In genomic region chr10:132331956-132332749, GRCh38 we compare ENCODE assay signal across 8 cellular contexts. TPM values are rescaled to one million over a fixed set of nuclear protein-coding genes. Genes with fewer than 3 reads are reported as not detected.
DNase-seq lines count a peak whose midpoint lies in the region; ATAC-seq and TF ChIP-seq lines count a peak whose summit lies in the region.

LRRC27 (plus strand) TSS chr10:132332193; CDS start chr10:132333525, 1,332 bp downstream.

- H3K4me2 ChIP-seq in KMS-11 = peak within 1 kb of the TSS; percentile 71

- WGBS in esophagus squamous epithelium, 2 donors = 1 to 40% methylated on average over 1 to 14 of the region's 71 CpGs

- POLR2A ChIA-PET in Panc1 (lab: Charles Lee) = no interaction called here

- no peaks in the 10 kb centered on the region for H3K36me3 ChIP-seq in KMS-11 (ENCODE audit: insufficient read depth)
- no peaks in the 10 kb centered on the region for H3K36me3 ChIP-seq in Panc1 (ENCODE audit: control insufficient read depth, insufficient read depth, low read length)
- H3K36me3 ChIP-seq in esophagus squamous epithelium = peaks cover 0 to 13% (median 0%) of the 10 kb centered on the region in 3 donors

- peak; percentile 71 for ATAC-seq in GM21825 (IDR thresholded peaks at IDR 0.05; ENCODE audit: unreplicated experiment)
- ATAC-seq in Panc1 = peak; percentile 89
- peak; percentile 92 for ATAC-seq in activated T-cell treated with anti-CD3 and anti-CD28 coated beads, Interleukin-2, amount 50 U/mL, for 72 hours (replicated peaks in 1 of 2)

- H3K27me3 Mint-ChIP-seq in activated T-cell treated with anti-CD3 and anti-CD28 coated beads, Interleukin-2, amount 50 U/mL, for 72 hours (ENCODE audit: low read depth) = no peaks in the 10 kb centered on the region

- no peaks in the 10 kb centered on the region for H3K27me3 ChIP-seq in KMS-11 (ENCODE audit: insufficient read depth, low read depth)
- H3K27me3 ChIP-seq in Panc1 (ENCODE audit: control insufficient read depth, insufficient read depth, low read length) = no peaks in the 10 kb centered on the region
- H3K27me3 ChIP-seq in esophagus squamous epithelium = no peaks in the 10 kb centered on the region

- H3K27ac ChIP-seq in KMS-11 (peak within 1 kb of the TSS; percentile 55), Panc1 (ENCODE audit: low read length) (peak within 1 kb of the TSS; percentile 99), esophagus squamous epithelium (peak within 1 kb of the TSS; percentile 80 to 92 (median 89))

- no peaks in the 10 kb centered on the region for H3K9me3 Mint-ChIP-seq in activated T-cell treated with anti-CD3 and anti-CD28 coated beads, Interleukin-2, amount 50 U/mL, for 72 hours

- intact Hi-C loops in Panc1 (cut with micrococcal nuclease; ENCODE audit: unreplicated experiment) = loop anchor here (5.0 kb wide), 1 partner anchor 110 kb away; no protein-coding TSS in a partner anchor
- intact Hi-C loops in esophagus squamous epithelium (cut with DNase I) = no loop called here

- DNase-seq in DMS79 treated with DMSO at 0.1 percent for 48 hours (lab: John Stamatoyannopoulos, UW) = peak; percentile 79
- peak; percentile 81 for DNase-seq in Panc1 (ENCODE audit: low read depth, low spot score)
- DNase-seq in activated T-cell treated with anti-CD3 and anti-CD28 coated beads, Interleukin-2, amount 50 U/mL, for 72 hours = peak; percentile 99
- DNase-seq in esophagus squamous epithelium (lab: John Stamatoyannopoulos, UW) = peak; percentile 89
- DNase-seq in myocyte (ENCODE audit: low read depth) = peak; percentile 97
- DNase-seq in stimulated activated CD8-positive, alpha-beta memory T cell treated with anti-CD3 and anti-CD28 coated beads, Interleukin-7, amount 100 ng/mL, for 24 hours (ENCODE audit: low read depth) = peak; percentile 99

- CTCF ChIA-PET in Panc1 (lab: Charles Lee) = no interaction called here

- H3K9me3 ChIP-seq in Panc1 (ENCODE audit: control insufficient read depth, insufficient read depth, low read depth, low read length) = no peaks in the 10 kb centered on the region
- H3K9me3 ChIP-seq in esophagus squamous epithelium = no peaks in the 10 kb centered on the region

- peaks cover 12 to 20% of the 10 kb centered on the region in 2 donors for H3K36me3 Mint-ChIP-seq in activated T-cell treated with anti-CD3 and anti-CD28 coated beads, Interleukin-2, amount 50 U/mL, for 72 hours (ENCODE audit: insufficient read depth in 2 of 2)

- peak within 1 kb of the TSS; percentile 76 for H2AFZ ChIP-seq in KMS-11 (ENCODE audit: low read depth)

- peak within 1 kb of the TSS; percentile 90 to 98 for H3K4me3 Mint-ChIP-seq in activated T-cell treated with anti-CD3 and anti-CD28 coated beads, Interleukin-2, amount 50 U/mL, for 72 hours

- H3K79me2 ChIP-seq in KMS-11 (ENCODE audit: insufficient read depth, low read depth) = peaks cover 28% of the 10 kb centered on the region

- no peak within 1 kb of the TSS for H3K4me3 ChIP-seq in KMS-11 (IDR thresholded peaks at IDR 0.05; ENCODE audit: insufficient read depth, low read depth, low read length)
- peak within 1 kb of the TSS; percentile 98 to 100 for H3K4me3 ChIP-seq in Panc1 (ENCODE audit: low read depth in 2 of 2, low read length in 2 of 2)
- peak within 1 kb of the TSS; percentile 55 to 95 (median 85) for H3K4me3 ChIP-seq in esophagus squamous epithelium

- no peaks in the 10 kb centered on the region for H4K20me1 ChIP-seq in KMS-11 (ENCODE audit: insufficient read depth)

- no TSS peak for BruUV-seq in Panc1 (replicated peaks; lab: Mats Ljungman, UMichigan)

- H3K9ac ChIP-seq in KMS-11 = peak within 1 kb of the TSS; percentile 73

- H3K4me1 ChIP-seq in KMS-11 (ENCODE audit: low read depth, poor library complexity, severe bottlenecking) = peaks cover 12% of the 10 kb centered on the region
- H3K4me1 ChIP-seq in Panc1 (ENCODE audit: control insufficient read depth, insufficient read depth, low read length) = peaks cover 26% of the 10 kb centered on the region
- peaks cover 14 to 60% (median 18%) of the 10 kb centered on the region in 3 donors for H3K4me1 ChIP-seq in esophagus squamous epithelium

- H3K27ac Mint-ChIP-seq in activated T-cell treated with anti-CD3 and anti-CD28 coated beads, Interleukin-2, amount 50 U/mL, for 72 hours = peak within 1 kb of the TSS; percentile 98

- peak in 3 of 4 donors; percentile 32 to 66 (median 58) for TF ChIP-seq POLR2A in esophagus squamous epithelium (IDR thresholded peaks at IDR 0.05)

- in situ Hi-C loops in Panc1 (cut with HindIII; ENCODE audit: low pct_unique_long_range_greater_than_20kb, low sequenced_read_pairs) = no loop called here

- peaks cover 65% of the 10 kb centered on the region for H3K4me1 Mint-ChIP-seq in activated T-cell treated with anti-CD3 and anti-CD28 coated beads, Interleukin-2, amount 50 U/mL, for 72 hours (ENCODE audit: low read depth)

- TF ChIP-seq CTCF in KMS-11 (conservative IDR thresholded peaks at IDR 0.05; ENCODE audit: low read depth, low read length) = no peak
- TF ChIP-seq CTCF in Panc1 (IDR thresholded peaks at IDR 0.05) = no peak
- peak in 1 of 6 experiments; percentile 29 for TF ChIP-seq CTCF in esophagus squamous epithelium (IDR thresholded peaks at IDR 0.05)

RNA-seq across cellular contexts. Expression of gene LRRC27, which starts in this region (rescaled TPM):
- total RNA-seq in Panc1 (2021; ENCODE audit: unreplicated experiment) (15.7 TPM), esophagus squamous epithelium (1 to 10 TPM; 1.5 to 5.3 (median 2.4) TPM), myocyte (9.3 and 9.7 TPM in 2 replicates)
- 15.9 TPM for polyA plus RNA-seq in Panc1 (2012; ENCODE audit: insufficient read length)
- total RNA-seq in activated T-cell treated with anti-CD3 and anti-CD28 coated beads, Interleukin-2, amount 50 U/mL, for 72 hours = 1 to 10 TPM; 4.8 to 5.3 TPM
- 11.2 TPM for polyA plus RNA-seq in myocyte (2012)
